19 cellular contexts compared by ENCODE assay signal in the genomic region with DNA sequence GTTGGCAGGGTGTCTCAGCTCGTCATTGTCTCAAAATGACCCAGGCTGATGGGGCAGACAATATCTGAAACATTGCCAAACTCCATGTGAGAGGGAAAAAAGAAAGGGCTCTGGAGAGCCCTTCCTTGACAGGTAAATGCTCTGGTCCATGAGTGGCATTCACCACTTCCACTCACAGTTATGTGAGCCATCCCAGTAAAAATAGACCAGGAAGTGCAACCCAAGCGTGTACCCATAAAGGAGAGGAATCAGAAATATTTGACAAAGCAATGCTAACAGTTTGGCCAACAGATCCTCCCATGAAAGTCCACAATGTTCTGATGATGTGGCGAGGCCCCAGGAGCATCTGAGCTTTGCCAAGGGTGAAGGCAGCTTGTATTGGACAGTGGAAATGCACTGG.
"Had no signal": no experiment of that assay in that cellular context is flagged by ENCODE, and none has a peak within 500 bp of the region (broad histone marks: within the 10 kb centered on the region; RNA-seq: fewer than 3 reads in every experiment).

No MANE protein-coding gene starts in this region.

- H3K4me1 Mint-ChIP-seq: activated CD4-positive, alpha-beta T cell treated with anti-CD3 and anti-CD28 coated beads for 36 hours; activated naive CD8-positive, alpha-beta T cell treated with anti-CD3 and anti-CD28 coated beads, Interleukin-2, amount 10 ng/mL, durations not matched to agents 7 days and 5 days; memory B cell had no signal

- DNase-seq: activated CD4-positive, alpha-beta T cell treated with anti-CD3 and anti-CD28 coated beads for 36 hours; activated CD4-positive, alpha-beta T cell treated with anti-CD3 and anti-CD28 coated beads, Interleukin-2, amount 50 U/mL, for 48 hours; activated naive CD4-positive, alpha-beta T cell treated with Interleukin-2 at 50 U/mL for 16 hours; activated naive CD8-positive, alpha-beta T cell treated with anti-CD3 and anti-CD28 coated beads, Interleukin-2, amount 10 ng/mL, durations not matched to agents 7 days and 5 days; activated T-cell treated with anti-CD3 and anti-CD28 coated beads, Interleukin-2, amount 50 U/mL, for 48 hours; amygdala; effector CD4-positive, alpha-beta T cell; heart left ventricle; islet precursor cell; left cardiac atrium; spleen; stimulated activated CD4-positive, alpha-beta T cell treated with anti-CD3 and anti-CD28 coated beads, Interleukin-4, amount 100 ng/mL, for 24 hours; stimulated activated naive CD8-positive, alpha-beta T cell treated with anti-CD3 and anti-CD28 coated beads, Interleukin-15, Interleukin-2, amounts not matched to agents 100 U/mL and 50 U/mL, for 24 hours; T-helper 9 cell; upper lobe of left lung had no signal

- H3K4me3 Mint-ChIP-seq: activated CD4-positive, alpha-beta T cell treated with anti-CD3 and anti-CD28 coated beads for 36 hours; activated naive CD8-positive, alpha-beta T cell treated with anti-CD3 and anti-CD28 coated beads, Interleukin-2, amount 10 ng/mL, durations not matched to agents 7 days and 5 days; memory B cell; natural killer cell treated with Interleukin-12 subunit alpha and Interleukin-12 subunit beta and Interleukin-15 and Interleukin-18, amount 100 ng/mL, for 72 hours; WTC11 had no signal

- H3K9me3 Mint-ChIP-seq: WTC11 had no signal

- H3K27me3 Mint-ChIP-seq: activated CD4-positive, alpha-beta T cell treated with anti-CD3 and anti-CD28 coated beads for 36 hours; activated naive CD8-positive, alpha-beta T cell treated with anti-CD3 and anti-CD28 coated beads, Interleukin-2, amount 10 ng/mL, durations not matched to agents 7 days and 5 days; natural killer cell treated with Interleukin-12 subunit alpha and Interleukin-12 subunit beta and Interleukin-15 and Interleukin-18, amount 100 ng/mL, for 72 hours had no signal

- H3K36me3 Mint-ChIP-seq: activated naive CD8-positive, alpha-beta T cell treated with anti-CD3 and anti-CD28 coated beads, Interleukin-2, amount 10 ng/mL, durations not matched to agents 7 days and 5 days; memory B cell; natural killer cell treated with Interleukin-12 subunit alpha and Interleukin-12 subunit beta and Interleukin-15 and Interleukin-18, amount 100 ng/mL, for 72 hours; WTC11 had no signal

- ATAC-seq: activated CD4-positive, alpha-beta T cell treated with anti-CD3 and anti-CD28 coated beads for 36 hours; heart left ventricle; left cardiac atrium; natural killer cell treated with Interleukin-12 subunit alpha and Interleukin-12 subunit beta and Interleukin-15 and Interleukin-18, amount 100 ng/mL, for 72 hours; stimulated activated naive CD8-positive, alpha-beta T cell treated with anti-CD3 and anti-CD28 coated beads, Interleukin-15, Interleukin-2, amounts not matched to agents 100 U/mL and 50 U/mL, for 24 hours; WTC11 had no signal

- H3K27ac Mint-ChIP-seq: activated CD4-positive, alpha-beta T cell treated with anti-CD3 and anti-CD28 coated beads for 36 hours; activated naive CD8-positive, alpha-beta T cell treated with anti-CD3 and anti-CD28 coated beads, Interleukin-2, amount 10 ng/mL, durations not matched to agents 7 days and 5 days; memory B cell; natural killer cell treated with Interleukin-12 subunit alpha and Interleukin-12 subunit beta and Interleukin-15 and Interleukin-18, amount 100 ng/mL, for 72 hours; progenitor cell of endocrine pancreas; WTC11 had no signal
